In the genomic region with DNA sequence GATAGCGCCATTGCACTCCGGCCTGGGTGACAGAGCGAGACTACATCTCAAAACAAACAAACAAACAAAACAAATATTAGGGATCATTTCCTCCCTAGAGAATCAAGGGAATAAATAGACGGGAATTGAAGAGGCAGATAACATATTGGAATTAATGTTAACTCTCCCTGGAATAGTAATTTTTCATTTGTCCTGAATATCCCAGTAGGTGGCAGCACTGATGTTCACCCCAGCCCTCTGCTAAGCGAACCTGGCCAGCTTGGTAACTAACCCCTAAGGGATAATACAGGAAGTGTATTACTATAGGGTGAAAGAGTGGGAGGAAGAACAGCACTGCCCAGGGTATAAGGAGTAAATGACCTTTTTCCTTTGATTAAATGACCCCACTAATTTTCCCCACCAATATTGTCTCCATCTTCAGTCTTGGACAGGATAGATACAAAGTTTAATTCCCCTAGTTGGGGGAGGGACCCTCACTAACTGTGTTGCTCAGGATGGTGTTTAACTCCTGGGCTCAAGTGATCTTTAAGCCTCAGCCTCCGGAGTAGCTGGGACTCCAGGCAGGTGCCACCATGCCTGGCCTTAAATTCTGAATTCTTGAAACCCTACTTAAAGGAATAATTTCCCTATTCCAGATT, we compare ENCODE assay signal across 8 cellular contexts. TPM values are rescaled to one million over a fixed set of nuclear protein-coding genes. Genes with fewer than 3 reads are reported as not detected.
A peak's percentile ranks its signal among the peaks of the same experiment; 100 is the strongest.
DNase-seq lines count a peak whose midpoint lies in the region; ATAC-seq and TF ChIP-seq lines count a peak whose summit lies in the region.

No MANE protein-coding gene starts in this region.

- no peaks in the 10 kb centered on the region for H3K9me3 Mint-ChIP-seq in activated naive CD8-positive, alpha-beta T cell treated with anti-CD3 and anti-CD28 coated beads for 36 hours
- no peaks in the 10 kb centered on the region for H3K9me3 Mint-ChIP-seq in type B pancreatic cell

- TF ChIP-seq CTCF in type B pancreatic cell (conservative IDR thresholded peaks at IDR 0.05), result peak; percentile 69

- H3K36me3 Mint-ChIP-seq in activated naive CD8-positive, alpha-beta T cell treated with anti-CD3 and anti-CD28 coated beads for 36 hours, result no peaks in the 10 kb centered on the region
- H3K36me3 Mint-ChIP-seq in type B pancreatic cell, result no peaks in the 10 kb centered on the region

- peak; percentile 47 for ATAC-seq in GM19463 (IDR thresholded peaks at IDR 0.05; ENCODE audit: unreplicated experiment)

- no peak overlapping the region for H3K4me3 Mint-ChIP-seq in activated naive CD8-positive, alpha-beta T cell treated with anti-CD3 and anti-CD28 coated beads for 36 hours
- no peak overlapping the region for H3K4me3 Mint-ChIP-seq in type B pancreatic cell

- DNase-seq in NCI-H2107 treated with DMSO at 0.1 percent for 48 hours (lab: John Stamatoyannopoulos, UW; ENCODE audit: unreplicated experiment) (peak; percentile 15), NCI-H2107 (lab: John Stamatoyannopoulos, UW) (no peak), NCI-H2171 treated with DMSO at 0.1 percent for 48 hours (lab: John Stamatoyannopoulos, UW) (peak; percentile 86), iPS-NIHi7 (ENCODE audit: extremely low spot score) (peak; percentile 85), type B pancreatic cell (ENCODE audit: extremely low spot score, unreplicated experiment) (no peak), DMS79 treated with DMSO at 0.1 percent for 48 hours (lab: John Stamatoyannopoulos, UW) (no peak)
- peak; percentile 21 for DNase-seq in activated naive CD8-positive, alpha-beta T cell treated with anti-CD3 and anti-CD28 coated beads for 36 hours

- peaks cover 2% of the 10 kb centered on the region for H3K4me1 Mint-ChIP-seq in activated naive CD8-positive, alpha-beta T cell treated with anti-CD3 and anti-CD28 coated beads for 36 hours
- H3K4me1 Mint-ChIP-seq in type B pancreatic cell (ENCODE audit: unreplicated experiment), result peaks cover 4% of the 10 kb centered on the region

- H3K27ac Mint-ChIP-seq in activated naive CD8-positive, alpha-beta T cell treated with anti-CD3 and anti-CD28 coated beads for 36 hours, result no peak overlapping the region
- peak overlapping the region; percentile 32 for H3K27ac Mint-ChIP-seq in type B pancreatic cell

- H3K27me3 Mint-ChIP-seq in activated naive CD8-positive, alpha-beta T cell treated with anti-CD3 and anti-CD28 coated beads for 36 hours, result no peaks in the 10 kb centered on the region
- H3K27me3 Mint-ChIP-seq in type B pancreatic cell, result no peaks in the 10 kb centered on the region

RNA-seq across cellular contexts. Expression of gene SLC2A14, which starts 40.5 kb away (rescaled TPM):
- under 1 TPM in 1 of 2 experiments, not detected in 1; 0.08 TPM for total RNA-seq in activated naive CD8-positive, alpha-beta T cell treated with anti-CD3 and anti-CD28 coated beads for 36 hours
- total RNA-seq in type B pancreatic cell (ENCODE audit: low replicate concordance), result 7.0 and 50.0 TPM in 2 replicates

RNA-seq across cellular contexts. Expression of gene NANOG, which starts 43.0 kb away (rescaled TPM):
- total RNA-seq in activated naive CD8-positive, alpha-beta T cell treated with anti-CD3 and anti-CD28 coated beads for 36 hours, result not detected
- total RNA-seq in type B pancreatic cell (ENCODE audit: low replicate concordance), result not detected in 2 replicates

Comparison
In these comparisons a context has a peak if more than half of its experiments do, and no peak if none do; other contexts are left out.
1. DNase-seq: peak in NCI-H2107 treated with DMSO at 0.1 percent for 48 hours (single experiment), NCI-H2171 treated with DMSO at 0.1 percent for 48 hours (single experiment), activated naive CD8-positive, alpha-beta T cell treated with anti-CD3 and anti-CD28 coated beads for 36 hours (single experiment) and iPS-NIHi7 (single experiment); none in NCI-H2107 (single experiment), type B pancreatic cell (single experiment) and DMS79 treated with DMSO at 0.1 percent for 48 hours (single experiment).